ENCODE assay signal across 18 cellular contexts in the genomic region with DNA sequence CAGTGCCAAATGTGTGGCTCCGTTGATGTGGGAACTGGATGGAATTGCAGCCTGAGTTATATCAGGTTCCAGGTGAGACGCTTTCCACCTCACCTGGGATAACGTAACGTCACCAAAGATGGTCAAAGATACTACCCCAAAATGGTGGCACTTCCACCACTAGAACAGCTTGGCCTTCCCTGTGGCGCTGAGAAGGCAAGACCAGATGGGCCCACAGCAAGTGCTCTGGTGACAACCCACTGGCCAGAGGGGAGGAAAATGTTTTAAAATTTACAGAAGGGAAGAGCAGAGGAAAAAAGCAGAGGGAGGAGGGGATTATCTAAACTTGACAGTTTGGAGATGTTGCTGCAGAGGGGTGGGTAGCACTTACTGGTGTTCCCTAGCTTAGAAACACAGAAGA. TPM values are rescaled to one million over a fixed set of nuclear protein-coding genes. Genes with fewer than 3 reads are reported as not detected.
"Had no signal": no experiment of that assay in that cellular context is flagged by ENCODE, and none has a peak within 500 bp of the region (broad histone marks: within the 10 kb centered on the region; RNA-seq: fewer than 3 reads in every experiment).

No MANE protein-coding gene starts in this region.

- H3K27ac ChIP-seq: coronary artery, heart left ventricle, neutrophil, spleen, stomach, thoracic aorta, transverse colon had no signal

- H3K9me3 Mint-ChIP-seq: nephron progenitor cell; stimulated activated naive B cell treated with anti-CD40 and anti-IgM and Interleukin-4, amounts not matched to agents 10 μg/mL and 1 μg/mL and 100 μg/mL, for 72 hours had no signal

- ATAC-seq: heart left ventricle; naive thymus-derived CD4-positive, alpha-beta T cell; stimulated activated naive B cell treated with anti-CD40 and anti-IgM and Interleukin-4, amounts not matched to agents 10 μg/mL and 1 μg/mL and 100 μg/mL, for 72 hours had no signal

- H3K27me3 ChIP-seq: heart left ventricle, neutrophil, spleen, stomach, transverse colon had no signal

- H3K9me3 ChIP-seq: heart left ventricle, neutrophil, spleen, stomach, thoracic aorta, transverse colon had no signal

- H3K4me3 ChIP-seq: coronary artery, heart left ventricle, spleen, stomach, thoracic aorta, transverse colon had no signal

- H3K4me3 Mint-ChIP-seq: naive thymus-derived CD4-positive, alpha-beta T cell; nephron progenitor cell; stimulated activated naive B cell treated with anti-CD40 and anti-IgM and Interleukin-4, amounts not matched to agents 10 μg/mL and 1 μg/mL and 100 μg/mL, for 72 hours had no signal

- H3K4me1 Mint-ChIP-seq: nephron progenitor cell had no signal

- H3K27ac Mint-ChIP-seq: nephron progenitor cell; stimulated activated naive B cell treated with anti-CD40 and anti-IgM and Interleukin-4, amounts not matched to agents 10 μg/mL and 1 μg/mL and 100 μg/mL, for 72 hours had no signal

- H3K27me3 Mint-ChIP-seq: naive thymus-derived CD4-positive, alpha-beta T cell; stimulated activated naive B cell treated with anti-CD40 and anti-IgM and Interleukin-4, amounts not matched to agents 10 μg/mL and 1 μg/mL and 100 μg/mL, for 72 hours had no signal

- DNase-seq: effector CD8-positive, alpha-beta T cell; heart left ventricle; hippocampal formation; kidney glomerular epithelial cell; naive thymus-derived CD4-positive, alpha-beta T cell; nephron progenitor cell; spleen; stimulated activated CD4-positive, alpha-beta T cell treated with anti-CD3 and anti-CD28 coated beads, Interleukin-15, amount 100 ng/mL, for 24 hours; stimulated activated CD4-positive, alpha-beta T cell treated with anti-CD3 and anti-CD28 coated beads, Interleukin-1b, Interleukin-23, amount 100 ng/mL, for 48 hours; stimulated activated CD4-positive, alpha-beta T cell treated with anti-CD3 and anti-CD28 coated beads, Interleukin-4, amount 100 ng/mL, for 24 hours; stimulated activated naive B cell treated with anti-CD40 and anti-IgM and Interleukin-4, amounts not matched to agents 10 μg/mL and 1 μg/mL and 100 μg/mL, for 72 hours; stomach; substantia nigra; transverse colon had no signal

- H3K4me1 ChIP-seq: spleen, transverse colon had no signal

RNA-seq across cellular contexts. Expression of a gene that starts 7.5 kb away (rescaled TPM):
- total RNA-seq: osteoblast had no signal
- polyA plus RNA-seq: naive thymus-derived CD4-positive, alpha-beta T cell had no signal
